29 cellular contexts compared by ENCODE assay signal in genomic region chr2:61633250-61633649, GRCh38.
DNase-seq lines count a peak whose midpoint lies in the region; ATAC-seq and TF ChIP-seq lines count a peak whose summit lies in the region.
"Had no signal": no experiment of that assay in that cellular context is flagged by ENCODE, and none has a peak within 500 bp of the region (broad histone marks: within the 10 kb centered on the region; RNA-seq: fewer than 3 reads in every experiment).

No MANE protein-coding gene starts in this region.

- no peak overlapping the region for H2AFZ ChIP-seq in osteoblast (ENCODE audit: low read length)

- no peak overlapping the region for H3K27ac Mint-ChIP-seq in HFFc6
- no peak overlapping the region for H3K27ac Mint-ChIP-seq in T-cell
- H3K27ac Mint-ChIP-seq: activated CD4-positive, alpha-beta T cell treated with anti-CD3 and anti-CD28 coated beads, Interleukin-2, amount 10 ng/mL, durations not matched to agents 7 days and 5 days; activated naive CD4-positive, alpha-beta T cell treated with anti-CD3 and anti-CD28 coated beads, Interleukin-2, amount 50 U/mL, for 24 hours; stimulated activated naive B cell treated with anti-CD40 and anti-IgM and Interleukin-4, amounts not matched to agents 10 μg/mL and 1 μg/mL and 100 μg/mL, for 72 hours; T-helper 2 cell treated with Interferon-gamma antibody and Interleukin-4, amounts not matched to agents 5 μg/mL and 100 μg/mL, for 36 hours had no signal

- no peaks in the 10 kb centered on the region for H3K79me2 ChIP-seq in osteoblast (ENCODE audit: insufficient read depth, low read length)

- ATAC-seq in T-cell (replicated peaks in 1 of 4) (no peak), body of pancreas (no peak)
- ATAC-seq: GM12878; left cardiac atrium; stimulated activated naive B cell treated with anti-CD40 and anti-IgM and Interleukin-4, amounts not matched to agents 10 μg/mL and 1 μg/mL and 100 μg/mL, for 72 hours had no signal

- H3K4me1 Mint-ChIP-seq in HFFc6 (ENCODE audit: low read depth) (peaks cover 12% of the 10 kb centered on the region), T-cell (no peaks in the 10 kb centered on the region)
- H3K4me1 Mint-ChIP-seq: activated CD4-positive, alpha-beta T cell treated with anti-CD3 and anti-CD28 coated beads, Interleukin-2, amount 10 ng/mL, durations not matched to agents 7 days and 5 days; activated naive CD4-positive, alpha-beta T cell treated with anti-CD3 and anti-CD28 coated beads, Interleukin-2, amount 50 U/mL, for 24 hours; stimulated activated naive B cell treated with anti-CD40 and anti-IgM and Interleukin-4, amounts not matched to agents 10 μg/mL and 1 μg/mL and 100 μg/mL, for 72 hours had no signal

- CTCF ChIA-PET in T-cell (lab: Charles Lee) = no interaction called here

- in situ Hi-C loops in brain microvascular endothelial cell (cut with HindIII; ENCODE audit: low pct_ligation_motif_present, low sequenced_read_pairs) = no loop called here

- no peak overlapping the region for H3K4me2 ChIP-seq in osteoblast (ENCODE audit: insufficient read depth, low read length)

- POLR2A ChIA-PET in T-cell (lab: Charles Lee) = no interaction called here

- H4K20me1 ChIP-seq in osteoblast (ENCODE audit: insufficient read depth, low read length) = no peaks in the 10 kb centered on the region

- no peaks in the 10 kb centered on the region for H3K27me3 ChIP-seq in osteoblast (ENCODE audit: insufficient read depth, low read length)
- H3K27me3 ChIP-seq in body of pancreas = no peaks in the 10 kb centered on the region
- H3K27me3 ChIP-seq in brain microvascular endothelial cell (replicated peaks) = no peaks in the 10 kb centered on the region
- H3K27me3 ChIP-seq: dorsolateral prefrontal cortex, neutrophil, uterus had no signal

- DNase-seq in AG10803 (ENCODE audit: low read depth) = no peak
- no peak for DNase-seq in HFFc6
- DNase-seq in osteoblast (ENCODE audit: insufficient read length, low spot score, missing footprints) = no peak
- no peak for DNase-seq in T-cell
- DNase-seq in body of pancreas = no peak
- no peak for DNase-seq in brain microvascular endothelial cell
- DNase-seq: activated CD4-positive, alpha-beta T cell treated with anti-CD3 and anti-CD28 coated beads, Interleukin-2, amount 10 ng/mL, durations not matched to agents 7 days and 5 days; anterior cingulate cortex; caudate nucleus; DMS79 treated with DMSO at 0.1 percent for 48 hours; dorsolateral prefrontal cortex; foreskin fibroblast; H7; Karpas-422; left cardiac atrium; mesenchymal stem cell; NCI-H1092; NCI-H187; NCI-H524 treated with DMSO at 0.1 percent for 48 hours; RPMI8226; stimulated activated naive B cell treated with anti-CD40 and anti-IgM and Interleukin-4, amounts not matched to agents 10 μg/mL and 1 μg/mL and 100 μg/mL, for 72 hours; uterus had no signal

- intact Hi-C loops in body of pancreas (cut with DNase I) = no loop called here

- H3K9me3 ChIP-seq in osteoblast (ENCODE audit: low read depth, low read length) = no peaks in the 10 kb centered on the region
- H3K9me3 ChIP-seq in body of pancreas = no peaks in the 10 kb centered on the region
- H3K9me3 ChIP-seq: neutrophil, uterus had no signal

- H3K36me3 ChIP-seq in osteoblast (ENCODE audit: insufficient read depth, low read length) (no peaks in the 10 kb centered on the region), body of pancreas (replicated peaks in 1 of 2; ENCODE audit: insufficient read depth in 1 of 2, low read depth in 2 of 2) (no peaks in the 10 kb centered on the region), brain microvascular endothelial cell (replicated peaks) (no peaks in the 10 kb centered on the region)
- H3K36me3 ChIP-seq: neutrophil, uterus had no signal

- no peak overlapping the region for H3K4me3 Mint-ChIP-seq in HFFc6
- H3K4me3 Mint-ChIP-seq in T-cell = no peak overlapping the region
- H3K4me3 Mint-ChIP-seq: activated CD4-positive, alpha-beta T cell treated with anti-CD3 and anti-CD28 coated beads, Interleukin-2, amount 10 ng/mL, durations not matched to agents 7 days and 5 days; activated naive CD4-positive, alpha-beta T cell treated with anti-CD3 and anti-CD28 coated beads, Interleukin-2, amount 50 U/mL, for 24 hours; stimulated activated naive B cell treated with anti-CD40 and anti-IgM and Interleukin-4, amounts not matched to agents 10 μg/mL and 1 μg/mL and 100 μg/mL, for 72 hours; T-helper 2 cell treated with Interferon-gamma antibody and Interleukin-4, amounts not matched to agents 5 μg/mL and 100 μg/mL, for 36 hours had no signal

- no peak for TF ChIP-seq POLR2A in body of pancreas (IDR thresholded peaks at IDR 0.05)

- H3K4me3 ChIP-seq in AG10803 (ENCODE audit: low read length) (no peak overlapping the region), osteoblast (ENCODE audit: insufficient read depth, low read length) (no peak overlapping the region), body of pancreas (no peak overlapping the region), brain microvascular endothelial cell (ENCODE audit: low read depth, low read length) (no peak overlapping the region)
- H3K4me3 ChIP-seq: dorsolateral prefrontal cortex, GM12878, SK-N-MC, skin epidermis, uterus had no signal

- 0 out of 2 replicates have a peak, but pooled peaks have one; percentile 2 for TF ChIP-seq CTCF in AG10803 (conservative IDR thresholded peaks at IDR 0.05; ENCODE audit: low read length)
- TF ChIP-seq CTCF in HFFc6 (IDR thresholded peaks at IDR 0.05) = peak; percentile 59
- peak; percentile 20; the same call in 1 of the 2 replicates for TF ChIP-seq CTCF in VCaP (conservative IDR thresholded peaks at IDR 0.05)
- peak; percentile 13 for TF ChIP-seq CTCF in osteoblast (IDR thresholded peaks at IDR 0.05; ENCODE audit: extremely low read depth, low read depth, low read length)
- TF ChIP-seq CTCF in body of pancreas (IDR thresholded peaks at IDR 0.05) = no peak
- TF ChIP-seq CTCF in brain microvascular endothelial cell (IDR thresholded peaks at IDR 0.05; ENCODE audit: low read depth, low read length, missing control alignments) = no peak

- H3K4me1 ChIP-seq in osteoblast (ENCODE audit: insufficient read depth, low read length) (peaks cover 8% of the 10 kb centered on the region), body of pancreas (peaks cover 3% of the 10 kb centered on the region)
- H3K4me1 ChIP-seq: uterus had no signal

- H3K9me3 Mint-ChIP-seq in HFFc6 (no peaks in the 10 kb centered on the region), T-cell (no peaks in the 10 kb centered on the region)
- H3K9me3 Mint-ChIP-seq: activated CD4-positive, alpha-beta T cell treated with anti-CD3 and anti-CD28 coated beads, Interleukin-2, amount 10 ng/mL, durations not matched to agents 7 days and 5 days; activated naive CD4-positive, alpha-beta T cell treated with anti-CD3 and anti-CD28 coated beads, Interleukin-2, amount 50 U/mL, for 24 hours; stimulated activated naive B cell treated with anti-CD40 and anti-IgM and Interleukin-4, amounts not matched to agents 10 μg/mL and 1 μg/mL and 100 μg/mL, for 72 hours; T-helper 2 cell treated with Interferon-gamma antibody and Interleukin-4, amounts not matched to agents 5 μg/mL and 100 μg/mL, for 36 hours had no signal

- no peaks in the 10 kb centered on the region for H3K36me3 Mint-ChIP-seq in HFFc6 (ENCODE audit: low read depth)
- H3K36me3 Mint-ChIP-seq in T-cell = no peaks in the 10 kb centered on the region
- H3K36me3 Mint-ChIP-seq: activated naive CD4-positive, alpha-beta T cell treated with anti-CD3 and anti-CD28 coated beads, Interleukin-2, amount 50 U/mL, for 24 hours; stimulated activated naive B cell treated with anti-CD40 and anti-IgM and Interleukin-4, amounts not matched to agents 10 μg/mL and 1 μg/mL and 100 μg/mL, for 72 hours had no signal

- 70 to 82% methylated on average over 2 of the region's 2 CpGs for WGBS in body of pancreas, 2 donors

- H3K27ac ChIP-seq in VCaP = no peak overlapping the region
- H3K27ac ChIP-seq in osteoblast (ENCODE audit: low read depth, low read length) = no peak overlapping the region
- no peak overlapping the region for H3K27ac ChIP-seq in body of pancreas
- no peak overlapping the region for H3K27ac ChIP-seq in brain microvascular endothelial cell
- H3K27ac ChIP-seq: dorsolateral prefrontal cortex, neutrophil, SK-N-MC, skin epidermis, uterus had no signal

- H3K27me3 Mint-ChIP-seq in HFFc6 (ENCODE audit: insufficient read depth) = peaks cover 10% of the 10 kb centered on the region
- no peaks in the 10 kb centered on the region for H3K27me3 Mint-ChIP-seq in T-cell
- H3K27me3 Mint-ChIP-seq: activated CD4-positive, alpha-beta T cell treated with anti-CD3 and anti-CD28 coated beads, Interleukin-2, amount 10 ng/mL, durations not matched to agents 7 days and 5 days; activated naive CD4-positive, alpha-beta T cell treated with anti-CD3 and anti-CD28 coated beads, Interleukin-2, amount 50 U/mL, for 24 hours; stimulated activated naive B cell treated with anti-CD40 and anti-IgM and Interleukin-4, amounts not matched to agents 10 μg/mL and 1 μg/mL and 100 μg/mL, for 72 hours had no signal

Comparison
In these comparisons a context has a peak if more than half of its experiments do, and no peak if none do; other contexts are left out.
1. CTCF ChIP-seq: peak in AG10803 (single experiment), HFFc6 (single experiment), VCaP (single experiment) and osteoblast (single experiment); none in body of pancreas (0 of 7) and brain microvascular endothelial cell (single experiment).